8 cellular contexts compared by ENCODE assay signal in the genomic region with DNA sequence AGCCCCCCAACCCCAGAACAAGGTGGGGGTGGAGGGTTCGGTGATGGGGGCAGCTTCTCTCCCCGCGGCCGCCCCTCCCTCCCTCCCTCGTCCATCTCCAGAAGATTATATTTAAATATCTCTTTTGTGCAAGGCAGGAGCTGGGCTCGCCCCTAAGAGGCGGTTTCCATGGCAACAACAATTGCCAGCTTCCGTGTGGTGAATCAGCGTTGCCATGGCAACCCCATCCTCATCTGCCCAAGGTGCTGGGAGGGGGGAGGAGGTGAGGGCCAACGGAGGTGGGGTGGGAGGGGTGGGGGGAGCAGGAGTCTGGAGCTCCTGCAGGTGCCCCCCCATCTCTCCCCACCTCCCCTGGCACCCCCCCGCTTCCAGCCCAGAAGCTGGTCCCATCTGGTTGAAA. TPM values are rescaled to one million over a fixed set of nuclear protein-coding genes. Genes with fewer than 3 reads are reported as not detected.
A peak's percentile ranks its signal among the peaks of the same experiment; 100 is the strongest.
DNase-seq lines count a peak whose midpoint lies in the region; ATAC-seq, FAIRE-seq and TF ChIP-seq lines count a peak whose summit lies in the region.

No MANE protein-coding gene starts in this region.

- H3K4me1 ChIP-seq in neural progenitor cell = peaks cover 8% of the 10 kb centered on the region

- CTCF ChIA-PET in activated naive CD4-positive, alpha-beta T cell treated with anti-CD3 and anti-CD28 coated beads, Interleukin-2, amount 10 ng/mL, durations not matched to agents 7 days and 5 days (lab: Charles Lee) = no interaction called here

- TF ChIP-seq CTCF in neural progenitor cell (IDR thresholded peaks at IDR 0.05) = no peak

- peaks cover 26% of the 10 kb centered on the region for H3K27me3 ChIP-seq in neural progenitor cell

- peaks cover 14% of the 10 kb centered on the region for H3K4me1 Mint-ChIP-seq in activated naive CD4-positive, alpha-beta T cell treated with anti-CD3 and anti-CD28 coated beads, Interleukin-2, amount 10 ng/mL, durations not matched to agents 7 days and 5 days
- H3K4me1 Mint-ChIP-seq in neural progenitor cell = peaks cover 33% of the 10 kb centered on the region

- H3K36me3 Mint-ChIP-seq in activated naive CD4-positive, alpha-beta T cell treated with anti-CD3 and anti-CD28 coated beads, Interleukin-2, amount 10 ng/mL, durations not matched to agents 7 days and 5 days = no peaks in the 10 kb centered on the region
- peaks cover 2% of the 10 kb centered on the region for H3K36me3 Mint-ChIP-seq in neural progenitor cell

- no peak overlapping the region for H2AFZ ChIP-seq in neural progenitor cell (replicated peaks)

- no peak overlapping the region for H3K27ac Mint-ChIP-seq in activated naive CD4-positive, alpha-beta T cell treated with anti-CD3 and anti-CD28 coated beads, Interleukin-2, amount 10 ng/mL, durations not matched to agents 7 days and 5 days
- H3K27ac Mint-ChIP-seq in neural progenitor cell = no peak overlapping the region

- H3K79me2 ChIP-seq in neural progenitor cell (ENCODE audit: low read depth) = no peaks in the 10 kb centered on the region

- in situ Hi-C loops in KBM-7 (cut with MboI; ENCODE audit: low pct_unique_long_range_greater_than_20kb, low sequenced_read_pairs) = no loop called here

- peaks cover 12% of the 10 kb centered on the region for H3F3A ChIP-seq in neural progenitor cell (ENCODE audit: low read depth)

- ATAC-seq in GM21390 (IDR thresholded peaks at IDR 0.05; ENCODE audit: unreplicated experiment) (no peak), GM19328 (IDR thresholded peaks at IDR 0.05; ENCODE audit: unreplicated experiment) (no peak)

- no peak overlapping the region for H3K4me3 Mint-ChIP-seq in activated naive CD4-positive, alpha-beta T cell treated with anti-CD3 and anti-CD28 coated beads, Interleukin-2, amount 10 ng/mL, durations not matched to agents 7 days and 5 days
- no peak overlapping the region for H3K4me3 Mint-ChIP-seq in neural progenitor cell

- DNase-seq in H54 (ENCODE audit: insufficient read length, low spot score) (peak; percentile 72), NCI-H2227 (lab: John Stamatoyannopoulos, UW; ENCODE audit: unreplicated experiment) (peak; percentile 97), neural progenitor cell (ENCODE audit: low spot score) (peak; percentile 90), epidermal melanocyte (ENCODE audit: insufficient read length, low spot score) (no peak), KBM-7 (no peak)
- peak; percentile 62 for DNase-seq in activated naive CD4-positive, alpha-beta T cell treated with anti-CD3 and anti-CD28 coated beads, Interleukin-2, amount 10 ng/mL, durations not matched to agents 7 days and 5 days

- no peak overlapping the region for H3K4me2 ChIP-seq in neural progenitor cell

- H3K9ac ChIP-seq in neural progenitor cell = no peak overlapping the region

- H3K36me3 ChIP-seq in neural progenitor cell = no peaks in the 10 kb centered on the region

- no peak overlapping the region for H3K4me3 ChIP-seq in neural progenitor cell

- H3K9me3 Mint-ChIP-seq in activated naive CD4-positive, alpha-beta T cell treated with anti-CD3 and anti-CD28 coated beads, Interleukin-2, amount 10 ng/mL, durations not matched to agents 7 days and 5 days = no peaks in the 10 kb centered on the region
- H3K9me3 Mint-ChIP-seq in neural progenitor cell = peaks cover 2% of the 10 kb centered on the region

- TF ChIP-seq POLR2A in H54 (IDR thresholded peaks at IDR 0.05; ENCODE audit: low read depth, low read length) = no peak

- H3K9me3 ChIP-seq in neural progenitor cell (ENCODE audit: low read depth) = no peaks in the 10 kb centered on the region

- FAIRE-seq in H54 (lab: Jason Lieb, UNC) = no peak

- H3K27ac ChIP-seq in neural progenitor cell = no peak overlapping the region

- peaks cover 75% of the 10 kb centered on the region for H3K27me3 Mint-ChIP-seq in activated naive CD4-positive, alpha-beta T cell treated with anti-CD3 and anti-CD28 coated beads, Interleukin-2, amount 10 ng/mL, durations not matched to agents 7 days and 5 days
- H3K27me3 Mint-ChIP-seq in neural progenitor cell (ENCODE audit: insufficient read depth, low read depth) = peaks cover 15% of the 10 kb centered on the region

- H4K20me1 ChIP-seq in neural progenitor cell (ENCODE audit: low read depth) = peaks cover 51% of the 10 kb centered on the region

RNA-seq across cellular contexts. Expression of gene CELF5, which starts 46.4 kb away (rescaled TPM):
- 7.9 and 16.1 TPM in 2 replicates for total RNA-seq in neural progenitor cell (ENCODE audit: low replicate concordance)

Comparison
In these comparisons a context has a peak if more than half of its experiments do, and no peak if none do; other contexts are left out.
1. DNase-seq: peak in H54 (single experiment), NCI-H2227 (single experiment), activated naive CD4-positive, alpha-beta T cell treated with anti-CD3 and anti-CD28 coated beads, Interleukin-2, amount 10 ng/mL, durations not matched to agents 7 days and 5 days (single experiment) and neural progenitor cell (single experiment); none in epidermal melanocyte (single experiment) and KBM-7 (single experiment).